22 cellular contexts compared by ENCODE assay signal in the genomic region with DNA sequence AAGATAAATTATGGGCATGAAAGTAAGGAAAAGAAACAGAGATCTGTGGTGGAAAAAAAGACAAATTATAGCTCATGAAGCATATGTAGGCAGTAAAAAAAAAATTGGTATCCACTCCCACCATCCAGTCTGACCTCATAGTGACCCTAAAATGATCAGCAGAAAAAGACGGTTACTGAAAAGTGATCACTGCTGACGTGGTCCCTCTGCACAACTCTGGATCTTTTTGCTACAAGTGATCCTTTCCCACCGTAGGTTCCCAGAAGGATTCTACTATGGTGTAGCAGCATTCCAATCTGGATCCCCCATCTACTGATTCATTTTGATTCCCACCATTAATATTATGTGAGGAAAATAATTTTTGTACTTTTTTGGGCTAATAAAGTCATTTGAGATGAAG. TPM values are rescaled to one million over a fixed set of nuclear protein-coding genes. Genes with fewer than 3 reads are reported as not detected.
A peak's percentile ranks its signal among the peaks of the same experiment; 100 is the strongest.
DNase-seq lines count a peak whose midpoint lies in the region; ATAC-seq and TF ChIP-seq lines count a peak whose summit lies in the region.
"Had no signal": no experiment of that assay in that cellular context is flagged by ENCODE, and none has a peak within 500 bp of the region (broad histone marks: within the 10 kb centered on the region; RNA-seq: fewer than 3 reads in every experiment).

No MANE protein-coding gene starts in this region.

- no peak for TF ChIP-seq POLR2A in gastrocnemius medialis (IDR thresholded peaks at IDR 0.05)

- BruUV-seq in PC-9 (replicated peaks; lab: Mats Ljungman, UMichigan), result TSS peak; percentile 25

- no peaks in the 10 kb centered on the region for H3K9me3 Mint-ChIP-seq in dendritic cell treated with granulocyte-macrophage colony-stimulating factor and Interleukin-4, amounts not matched to agents 40 ng/mL and 50 ng/mL, for 4 days
- H3K9me3 Mint-ChIP-seq in activated naive CD8-positive, alpha-beta T cell treated with anti-CD3 and anti-CD28 coated beads, Interleukin-2, amount 50 U/mL, for 24 hours, result no peaks in the 10 kb centered on the region
- H3K9me3 Mint-ChIP-seq: activated CD4-positive, alpha-beta T cell treated with anti-CD3 and anti-CD28 coated beads, Interleukin-2, amount 10 ng/mL, durations not matched to agents 24 days and 14 days; activated naive CD4-positive, alpha-beta T cell treated with anti-CD3 and anti-CD28 coated beads for 36 hours; CD4-positive, CD25-positive, alpha-beta regulatory T cell; naive B cell; T-helper 1 cell treated with Interleukin-12 subunit alpha and Interleukin-12 subunit beta and Interleukin-4 antibody, amounts not matched to agents 30 μg/mL and 1 μg/mL, for 36 hours had no signal

- no peaks in the 10 kb centered on the region for H3K9me2 ChIP-seq in PC-9 (ENCODE audit: insufficient read depth)

- no peaks in the 10 kb centered on the region for H3K27me3 ChIP-seq in BLaER1 treated with 17β-estradiol and CSF1 and Interleukin-3, amounts not matched to agents 10 nM and 100 nM
- H3K27me3 ChIP-seq in PC-9 (ENCODE audit: insufficient read depth, low read depth), result no peaks in the 10 kb centered on the region
- no peaks in the 10 kb centered on the region for H3K27me3 ChIP-seq in gastrocnemius medialis
- H3K27me3 ChIP-seq: dorsolateral prefrontal cortex had no signal

- TF ChIP-seq CTCF in PC-9 (conservative IDR thresholded peaks at IDR 0.05) (no peak), gastrocnemius medialis (IDR thresholded peaks at IDR 0.05 in 4 of 5, conservative IDR thresholded peaks at IDR 0.05 in 1 of 5) (no peak)

- CTCF ChIA-PET in PC-9 (lab: Charles Lee), result interaction anchor here (1.0 kb wide), 1 partner anchor 41 kb away, joined by 3 read pairs; no protein-coding TSS in a partner anchor

- peak overlapping the region; percentile 38 to 77 (median 58) for H3K4me2 ChIP-seq in BLaER1 treated with 17β-estradiol and CSF1 and Interleukin-3, amounts not matched to agents 10 nM and 100 nM
- peak overlapping the region; percentile 54 for H3K4me2 ChIP-seq in PC-9

- DNase-seq in PC-9, result no peak
- no peak for DNase-seq in gastrocnemius medialis
- no peak for DNase-seq in effector CD8-positive, alpha-beta T cell (lab: John Stamatoyannopoulos, UW)
- no peak for DNase-seq in activated naive CD8-positive, alpha-beta T cell treated with anti-CD3 and anti-CD28 coated beads, Interleukin-2, amount 50 U/mL, for 24 hours
- DNase-seq: activated CD4-positive, alpha-beta T cell treated with anti-CD3 and anti-CD28 coated beads, Interleukin-2, amount 10 ng/mL, durations not matched to agents 24 days and 14 days; activated naive CD4-positive, alpha-beta T cell treated with anti-CD3 and anti-CD28 coated beads for 36 hours; activated T-cell treated with anti-CD3 and anti-CD28 coated beads, Interleukin-2, amount 50 U/mL, for 48 hours; CD4-positive, CD25-positive, alpha-beta regulatory T cell; dorsolateral prefrontal cortex; mesendoderm; naive B cell; NCI-H2171 treated with DMSO at 0.1 percent for 48 hours; NCI-H526; retina; stimulated activated CD4-positive, alpha-beta T cell treated with anti-CD3 and anti-CD28 coated beads, Interleukin-4, amount 100 ng/mL, for 4 hours; stimulated activated naive CD8-positive, alpha-beta T cell treated with anti-CD3 and anti-CD28 coated beads, Interleukin-15, Interleukin-2, amounts not matched to agents 100 U/mL and 50 U/mL, for 24 hours had no signal

- peaks cover 30% of the 10 kb centered on the region for H3F3A ChIP-seq in PC-9 (ENCODE audit: insufficient read depth, low read depth)

- peaks cover 4% of the 10 kb centered on the region for H3K27me3 Mint-ChIP-seq in dendritic cell treated with granulocyte-macrophage colony-stimulating factor and Interleukin-4, amounts not matched to agents 40 ng/mL and 50 ng/mL, for 4 days
- H3K27me3 Mint-ChIP-seq in activated naive CD8-positive, alpha-beta T cell treated with anti-CD3 and anti-CD28 coated beads, Interleukin-2, amount 50 U/mL, for 24 hours, result peaks cover 3% of the 10 kb centered on the region

- ATAC-seq in gastrocnemius medialis (no peak), GM19467 (IDR thresholded peaks at IDR 0.05; ENCODE audit: unreplicated experiment) (no peak), HG03460 (IDR thresholded peaks at IDR 0.05; ENCODE audit: unreplicated experiment) (no peak)
- no peak for ATAC-seq in activated naive CD8-positive, alpha-beta T cell treated with anti-CD3 and anti-CD28 coated beads, Interleukin-2, amount 50 U/mL, for 24 hours

- H3K27ac Mint-ChIP-seq in dendritic cell treated with granulocyte-macrophage colony-stimulating factor and Interleukin-4, amounts not matched to agents 40 ng/mL and 50 ng/mL, for 4 days, result peak overlapping the region; percentile 71
- H3K27ac Mint-ChIP-seq in activated naive CD8-positive, alpha-beta T cell treated with anti-CD3 and anti-CD28 coated beads, Interleukin-2, amount 50 U/mL, for 24 hours, result no peak overlapping the region
- H3K27ac Mint-ChIP-seq: activated CD4-positive, alpha-beta T cell treated with anti-CD3 and anti-CD28 coated beads, Interleukin-2, amount 10 ng/mL, durations not matched to agents 24 days and 14 days; activated naive CD4-positive, alpha-beta T cell treated with anti-CD3 and anti-CD28 coated beads for 36 hours; CD4-positive, CD25-positive, alpha-beta regulatory T cell; T-helper 1 cell treated with Interleukin-12 subunit alpha and Interleukin-12 subunit beta and Interleukin-4 antibody, amounts not matched to agents 30 μg/mL and 1 μg/mL, for 36 hours had no signal

- no peaks in the 10 kb centered on the region for H4K20me1 ChIP-seq in BLaER1 treated with 17β-estradiol and CSF1 and Interleukin-3, amounts not matched to agents 10 nM and 100 nM
- no peaks in the 10 kb centered on the region for H4K20me1 ChIP-seq in PC-9 (ENCODE audit: insufficient read depth)

- H2AFZ ChIP-seq in PC-9, result no peak overlapping the region

- intact Hi-C loops in PC-9 (cut with micrococcal nuclease; ENCODE audit: unreplicated experiment) (no loop called here), gastrocnemius medialis (cut with DNase I; ENCODE audit: low total_unique reads) (no loop called here)
- intact Hi-C loops in dendritic cell treated with granulocyte-macrophage colony-stimulating factor and Interleukin-4, amounts not matched to agents 40 ng/mL and 50 ng/mL, for 4 days (cut with micrococcal nuclease), result no loop called here

- H3K79me2 ChIP-seq in PC-9 (ENCODE audit: low read depth), result no peaks in the 10 kb centered on the region

- POLR2A ChIA-PET in PC-9 (lab: Charles Lee; ENCODE audit: unreplicated experiment), result no interaction called here

- peak overlapping the region in 2 of 10 experiments; percentile 7 to 23; a peak in 3 of 20 replicates for H3K4me3 ChIP-seq in BLaER1 treated with 17β-estradiol and CSF1 and Interleukin-3, amounts not matched to agents 10 nM and 100 nM
- no peak overlapping the region; the same call in 1 of the 2 replicates for H3K4me3 ChIP-seq in PC-9
- H3K4me3 ChIP-seq in gastrocnemius medialis, result peak overlapping the region in 1 of 4 donors; percentile 6
- H3K4me3 ChIP-seq: dorsolateral prefrontal cortex had no signal

- in situ Hi-C loops in gastrocnemius medialis (cut with MboI; ENCODE audit: low sequenced_read_pairs in 4 of 4), result no loop called here

- peak overlapping the region in 5 of 11 experiments; percentile 3 to 27 (median 21); a peak in 6 of 22 replicates for H3K9ac ChIP-seq in BLaER1 treated with 17β-estradiol and CSF1 and Interleukin-3, amounts not matched to agents 10 nM and 100 nM

- peak overlapping the region in 10 of 11 experiments; percentile 51 to 76 (median 58); a peak in 21 of 22 replicates for H3K27ac ChIP-seq in BLaER1 treated with 17β-estradiol and CSF1 and Interleukin-3, amounts not matched to agents 10 nM and 100 nM
- H3K27ac ChIP-seq in PC-9, result peak overlapping the region; percentile 91
- peak overlapping the region; percentile 24 to 74 (median 50) for H3K27ac ChIP-seq in gastrocnemius medialis

- H3K36me3 ChIP-seq in BLaER1 treated with 17β-estradiol and CSF1 and Interleukin-3, amounts not matched to agents 10 nM and 100 nM, result peaks cover 0 to 16% (median 0%) of the 10 kb centered on the region in 11 experiments; a peak in 2 of 22 replicates
- H3K36me3 ChIP-seq in PC-9 (ENCODE audit: low read depth), result 0 out of 2 replicates have a peak, but pooled peaks cover 4% of the 10 kb centered on the region
- H3K36me3 ChIP-seq in gastrocnemius medialis, result no peaks in the 10 kb centered on the region

- H3K36me3 Mint-ChIP-seq in dendritic cell treated with granulocyte-macrophage colony-stimulating factor and Interleukin-4, amounts not matched to agents 40 ng/mL and 50 ng/mL, for 4 days (ENCODE audit: low read depth), result no peaks in the 10 kb centered on the region
- H3K36me3 Mint-ChIP-seq in activated naive CD8-positive, alpha-beta T cell treated with anti-CD3 and anti-CD28 coated beads, Interleukin-2, amount 50 U/mL, for 24 hours (ENCODE audit: low read depth), result no peaks in the 10 kb centered on the region
- H3K36me3 Mint-ChIP-seq: CD4-positive, CD25-positive, alpha-beta regulatory T cell; naive B cell had no signal

- no peak overlapping the region for H3K4me3 Mint-ChIP-seq in dendritic cell treated with granulocyte-macrophage colony-stimulating factor and Interleukin-4, amounts not matched to agents 40 ng/mL and 50 ng/mL, for 4 days
- no peak overlapping the region for H3K4me3 Mint-ChIP-seq in activated naive CD8-positive, alpha-beta T cell treated with anti-CD3 and anti-CD28 coated beads, Interleukin-2, amount 50 U/mL, for 24 hours
- H3K4me3 Mint-ChIP-seq: activated CD4-positive, alpha-beta T cell treated with anti-CD3 and anti-CD28 coated beads, Interleukin-2, amount 10 ng/mL, durations not matched to agents 24 days and 14 days; activated naive CD4-positive, alpha-beta T cell treated with anti-CD3 and anti-CD28 coated beads for 36 hours; CD4-positive, CD25-positive, alpha-beta regulatory T cell; naive B cell; T-helper 1 cell treated with Interleukin-12 subunit alpha and Interleukin-12 subunit beta and Interleukin-4 antibody, amounts not matched to agents 30 μg/mL and 1 μg/mL, for 36 hours had no signal

- H3K9me3 ChIP-seq in BLaER1 treated with 17β-estradiol and CSF1 and Interleukin-3, amounts not matched to agents 10 nM and 100 nM (replicated peaks in 1 of 11), result peaks cover 0 to 73% (median 41%) of the 10 kb centered on the region in 11 experiments; a peak in 16 of 22 replicates
- H3K9me3 ChIP-seq in PC-9 (ENCODE audit: insufficient read depth, low read depth) (no peaks in the 10 kb centered on the region), gastrocnemius medialis (no peaks in the 10 kb centered on the region)

- H3K4me1 Mint-ChIP-seq in dendritic cell treated with granulocyte-macrophage colony-stimulating factor and Interleukin-4, amounts not matched to agents 40 ng/mL and 50 ng/mL, for 4 days (ENCODE audit: low read depth), result peaks cover 13% of the 10 kb centered on the region
- peaks cover 4% of the 10 kb centered on the region for H3K4me1 Mint-ChIP-seq in activated naive CD8-positive, alpha-beta T cell treated with anti-CD3 and anti-CD28 coated beads, Interleukin-2, amount 50 U/mL, for 24 hours
- H3K4me1 Mint-ChIP-seq: activated CD4-positive, alpha-beta T cell treated with anti-CD3 and anti-CD28 coated beads, Interleukin-2, amount 10 ng/mL, durations not matched to agents 24 days and 14 days; CD4-positive, CD25-positive, alpha-beta regulatory T cell; naive B cell had no signal

- peaks cover 30 to 68% (median 54%) of the 10 kb centered on the region in 10 experiments for H3K4me1 ChIP-seq in BLaER1 treated with 17β-estradiol and CSF1 and Interleukin-3, amounts not matched to agents 10 nM and 100 nM
- H3K4me1 ChIP-seq in PC-9 (replicated peaks; ENCODE audit: insufficient read depth), result peaks cover 45% of the 10 kb centered on the region
- H3K4me1 ChIP-seq in gastrocnemius medialis, result peaks cover 10 to 21% of the 10 kb centered on the region in 2 donors

RNA-seq across cellular contexts. Expression of gene CHST6, which starts 10.9 kb away (rescaled TPM):
- 4.8 and 6.8 TPM in 2 replicates for total RNA-seq in PC-9 (2021)
- total RNA-seq in gastrocnemius medialis, result under 1 TPM in 1 of 4 donors, not detected in 3; 0.07 TPM
- total RNA-seq: activated CD4-positive, alpha-beta T cell treated with anti-CD3 and anti-CD28 coated beads, Interleukin-2, amount 10 ng/mL, durations not matched to agents 24 days and 14 days; activated naive CD4-positive, alpha-beta T cell treated with anti-CD3 and anti-CD28 coated beads for 36 hours; CD4-positive, CD25-positive, alpha-beta regulatory T cell; G401 had no signal

RNA-seq across cellular contexts. Expression of gene CHST5, which starts 29.8 kb away (rescaled TPM):
- total RNA-seq in PC-9 (2021) (0.25 and 1.3 TPM in 2 replicates), gastrocnemius medialis (under 1 TPM in 1 of 4 donors, not detected in 3; 0.12 TPM)
- total RNA-seq: activated CD4-positive, alpha-beta T cell treated with anti-CD3 and anti-CD28 coated beads, Interleukin-2, amount 10 ng/mL, durations not matched to agents 24 days and 14 days; CD4-positive, CD25-positive, alpha-beta regulatory T cell; G401 had no signal

RNA-seq across cellular contexts. Expression of gene TMEM170A, which starts 41.6 kb away (rescaled TPM):
- 31.4 and 31.7 TPM in 2 replicates for total RNA-seq in PC-9 (2021)
- total RNA-seq in gastrocnemius medialis, result 1 to 10 TPM; 7.9 to 9.8 (median 8.6) TPM

RNA-seq across cellular contexts. Expression of gene TMEM231, which starts 49.9 kb away (rescaled TPM):
- total RNA-seq in PC-9 (2021) (17.7 and 18.8 TPM in 2 replicates), gastrocnemius medialis (1 to 10 TPM in 3 of 4 donors, under 1 TPM in 1; 0.76 to 2.3 (median 1.7) TPM)
